22 cellular contexts compared by ENCODE assay signal in genomic region chr19:1991516-1991915, GRCh38.
"Had no signal": no experiment of that assay in that cellular context is flagged by ENCODE, and none has a peak within 500 bp of the region (broad histone marks: within the 10 kb centered on the region; RNA-seq: fewer than 3 reads in every experiment).

No MANE protein-coding gene starts in this region.

- H3K4me1 Mint-ChIP-seq: mesothelial cell of epicardium; neural progenitor cell; stimulated activated effector memory CD8-positive, alpha-beta T cell treated with anti-CD3 and anti-CD28 coated beads, Interleukin-12 subunit alpha, Interleukin-12 subunit beta, amount 100 ng/mL, for 72 hours had no signal

- H3K9ac ChIP-seq: neural progenitor cell had no signal

- H3K36me3 ChIP-seq: uterus had no signal

- DNase-seq: dorsolateral prefrontal cortex; effector CD4-positive, alpha-beta T cell; left cardiac atrium; left lung; mesenchymal stem cell; mucosa of descending colon; naive B cell; nucleus accumbens; stimulated activated CD4-positive, alpha-beta T cell treated with anti-CD3 and anti-CD28 coated beads, Interleukin-4, amount 100 ng/mL, for 24 hours; stimulated activated naive CD8-positive, alpha-beta T cell treated with anti-CD3 and anti-CD28 coated beads, Interleukin-15, Interleukin-2, amounts not matched to agents 100 U/mL and 50 U/mL, for 24 hours; testis; transverse colon; upper lobe of right lung; uterus had no signal

- FAIRE-seq: frontal cortex had no signal

- H3K4me3 Mint-ChIP-seq: mesothelial cell of epicardium; natural killer cell treated with Interleukin-12 subunit alpha and Interleukin-12 subunit beta and Interleukin-15 and Interleukin-18, amount 100 ng/mL, for 72 hours; neural progenitor cell; stimulated activated effector memory CD8-positive, alpha-beta T cell treated with anti-CD3 and anti-CD28 coated beads, Interleukin-12 subunit alpha, Interleukin-12 subunit beta, amount 100 ng/mL, for 72 hours had no signal

- H3K27ac Mint-ChIP-seq: mesothelial cell of epicardium; natural killer cell treated with Interleukin-12 subunit alpha and Interleukin-12 subunit beta and Interleukin-15 and Interleukin-18, amount 100 ng/mL, for 72 hours; neural progenitor cell; stimulated activated effector memory CD8-positive, alpha-beta T cell treated with anti-CD3 and anti-CD28 coated beads, Interleukin-12 subunit alpha, Interleukin-12 subunit beta, amount 100 ng/mL, for 72 hours had no signal

- H3K36me3 Mint-ChIP-seq: naive B cell had no signal

- H3K4me1 ChIP-seq: left lung, neural progenitor cell, prostate gland, right atrium auricular region, testis, upper lobe of right lung, uterus had no signal

- H2AFZ ChIP-seq: neural progenitor cell had no signal

- H3K27ac ChIP-seq: left lung, neural progenitor cell, prostate gland, right atrium auricular region, testis, transverse colon, upper lobe of right lung, uterus had no signal

- H3K27me3 ChIP-seq: dorsolateral prefrontal cortex, left lung, neural progenitor cell, right atrium auricular region, testis, transverse colon, upper lobe of right lung, uterus had no signal

- H3K4me3 ChIP-seq: dorsolateral prefrontal cortex, left lung, mucosa of descending colon, neural progenitor cell, prostate gland, right atrium auricular region, testis, transverse colon, upper lobe of right lung, uterus had no signal

- H3K27me3 Mint-ChIP-seq: naive B cell; natural killer cell treated with Interleukin-12 subunit alpha and Interleukin-12 subunit beta and Interleukin-15 and Interleukin-18, amount 100 ng/mL, for 72 hours had no signal

- H3K9me3 ChIP-seq: left lung, mucosa of descending colon, prostate gland, right atrium auricular region, testis, transverse colon, upper lobe of right lung, uterus had no signal

- H3K4me2 ChIP-seq: neural progenitor cell had no signal

- H3K9me3 Mint-ChIP-seq: mesothelial cell of epicardium; naive B cell; natural killer cell treated with Interleukin-12 subunit alpha and Interleukin-12 subunit beta and Interleukin-15 and Interleukin-18, amount 100 ng/mL, for 72 hours; stimulated activated effector memory CD8-positive, alpha-beta T cell treated with anti-CD3 and anti-CD28 coated beads, Interleukin-12 subunit alpha, Interleukin-12 subunit beta, amount 100 ng/mL, for 72 hours had no signal

- ATAC-seq: left cardiac atrium; left lung; mucosa of descending colon; natural killer cell treated with Interleukin-12 subunit alpha and Interleukin-12 subunit beta and Interleukin-15 and Interleukin-18, amount 100 ng/mL, for 72 hours; sciatic nerve; stimulated activated effector memory CD8-positive, alpha-beta T cell treated with anti-CD3 and anti-CD28 coated beads, Interleukin-12 subunit alpha, Interleukin-12 subunit beta, amount 100 ng/mL, for 72 hours; stimulated activated naive CD8-positive, alpha-beta T cell treated with anti-CD3 and anti-CD28 coated beads, Interleukin-15, Interleukin-2, amounts not matched to agents 100 U/mL and 50 U/mL, for 24 hours; upper lobe of right lung had no signal
